Comparison of ENCODE assay signal across 8 cellular contexts in genomic region chr15:65184944-65185717, GRCh38.
DNase-seq lines count a peak whose midpoint lies in the region; ATAC-seq and FAIRE-seq lines count a peak whose summit lies in the region.

Gene CLPX (minus strand): TSS chr15:65185342. CDS start chr15:65185153, 189 bp downstream.

- no peaks in the 10 kb centered on the region for H3K9me3 Mint-ChIP-seq in effector memory CD8-positive, alpha-beta T cell

- H3K27ac Mint-ChIP-seq in effector memory CD8-positive, alpha-beta T cell, result peak within 1 kb of the TSS; percentile 92 to 98

- DNase-seq in COLO829 (ENCODE audit: low spot score) (peak; percentile 68), HTR-8/SVneo (ENCODE audit: insufficient read length, low spot score) (peak; percentile 95), NOMO-1 treated with DMSO at 0.1 percent for 48 hours (lab: John Stamatoyannopoulos, UW; ENCODE audit: unreplicated experiment) (peak; percentile 97), medulla oblongata (ENCODE audit: extremely low spot score) (peak; percentile 96)
- DNase-seq in activated CD8-positive, alpha-beta memory T cell treated with anti-CD3 and anti-CD28 coated beads for 4 hours (ENCODE audit: low read depth in 2 of 2), result peak; percentile 80 to 85
- DNase-seq in effector memory CD8-positive, alpha-beta T cell, result peak; percentile 83 to 87 (median 85)
- peak; percentile 70 to 88 (median 88) for DNase-seq in stimulated activated CD4-positive, alpha-beta T cell treated with anti-CD3 and anti-CD28 coated beads, TNF-alpha, amount 100 ng/mL, for 48 hours (ENCODE audit: low read depth in 3 of 3)

- peak within 1 kb of the TSS; percentile 84 to 93 for H3K4me3 Mint-ChIP-seq in effector memory CD8-positive, alpha-beta T cell

- no peaks in the 10 kb centered on the region for H3K27me3 Mint-ChIP-seq in effector memory CD8-positive, alpha-beta T cell

- peak; percentile 65 for ATAC-seq in GM21367 (IDR thresholded peaks at IDR 0.05; ENCODE audit: unreplicated experiment)
- ATAC-seq in effector memory CD8-positive, alpha-beta T cell (replicated peaks), result peak; percentile 95

- peaks cover 16% of the 10 kb centered on the region for H3K36me3 Mint-ChIP-seq in effector memory CD8-positive, alpha-beta T cell (ENCODE audit: insufficient read depth)

- no peak for FAIRE-seq in HTR-8/SVneo (lab: Jason Lieb, UNC)

- peaks cover 14 to 27% of the 10 kb centered on the region in 2 donors for H3K4me1 Mint-ChIP-seq in effector memory CD8-positive, alpha-beta T cell (ENCODE audit: low read depth in 2 of 2)

Comparison
In these comparisons a context has a peak if more than half of its experiments do, and no peak if none do; other contexts are left out.
1. Peak in every context shown above with its lines: DNase-seq and ATAC-seq.